ENCODE assay signal across 30 cellular contexts in genomic region chr12:30564394-30564793, GRCh38.
"Had no signal": no experiment of that assay in that cellular context is flagged by ENCODE, and none has a peak within 500 bp of the region (broad histone marks: within the 10 kb centered on the region; RNA-seq: fewer than 3 reads in every experiment).

No MANE protein-coding gene starts in this region.

- H3K4me1 ChIP-seq: heart left ventricle, left lung, lower lobe of right lung, prostate gland, spleen, stomach, suprapubic skin, tibial artery, upper lobe of right lung had no signal

- FAIRE-seq: islet of Langerhans, kidney, pancreas, small intestine, urothelium cell line had no signal

- H3K27me3 ChIP-seq: heart left ventricle, left lung, pancreas, spleen, stomach, suprapubic skin, tibial artery, upper lobe of right lung had no signal

- H3K4me3 ChIP-seq: heart left ventricle, left lung, lower lobe of right lung, pancreas, prostate gland, spleen, stomach, suprapubic skin, thoracic aorta, tibial artery, upper lobe of right lung had no signal

- H3K27ac ChIP-seq: heart left ventricle, left lung, lower lobe of right lung, pancreas, prostate gland, spleen, stomach, suprapubic skin, thoracic aorta, tibial artery, upper lobe of right lung had no signal

- DNase-seq: heart left ventricle; hypothalamus; immature natural killer cell; kidney; left colon; left lung; lower lobe of right lung; mammary epithelial cell; mesendoderm; naive thymus-derived CD8-positive, alpha-beta T cell; nucleus accumbens; pancreas; posterior cingulate gyrus; retina; right cardiac atrium; small intestine; spleen; stimulated activated CD4-positive, alpha-beta T cell treated with anti-CD3 and anti-CD28 coated beads, Interleukin-4, amount 100 ng/mL, for 24 hours; stimulated activated naive CD8-positive, alpha-beta T cell treated with anti-CD3 and anti-CD28 coated beads, Interleukin-15, Interleukin-2, amounts not matched to agents 100 U/mL and 50 U/mL, for 24 hours; stomach; tibial artery; trophoblast cell; upper lobe of right lung had no signal

- H3K9me3 ChIP-seq: pancreas, prostate gland, suprapubic skin, thoracic aorta, upper lobe of right lung had no signal

- ATAC-seq: heart left ventricle; left colon; left lung; lower lobe of right lung; naive thymus-derived CD8-positive, alpha-beta T cell; pancreas; right cardiac atrium; sciatic nerve; stimulated activated effector memory CD8-positive, alpha-beta T cell treated with anti-CD3 and anti-CD28 coated beads, Interleukin-12 subunit alpha, Interleukin-12 subunit beta, amount 100 ng/mL, for 72 hours; stimulated activated naive CD8-positive, alpha-beta T cell treated with anti-CD3 and anti-CD28 coated beads, Interleukin-15, Interleukin-2, amounts not matched to agents 100 U/mL and 50 U/mL, for 24 hours; upper lobe of right lung had no signal

- H3K36me3 ChIP-seq: heart left ventricle, left lung, lower lobe of right lung, pancreas, prostate gland, spleen, stomach, suprapubic skin, thoracic aorta, tibial artery, upper lobe of right lung had no signal
